21 cellular contexts compared by ENCODE assay signal in genomic region chr13:113539176-113539575, GRCh38. TPM values are rescaled to one million over a fixed set of nuclear protein-coding genes. Genes with fewer than 3 reads are reported as not detected.
DNase-seq lines count a peak whose midpoint lies in the region; ATAC-seq and TF ChIP-seq lines count a peak whose summit lies in the region.
"Had no signal": no experiment of that assay in that cellular context is flagged by ENCODE, and none has a peak within 500 bp of the region (broad histone marks: within the 10 kb centered on the region; RNA-seq: fewer than 3 reads in every experiment).

No MANE protein-coding gene starts in this region.

- intact Hi-C loops in sciatic nerve (cut with DNase I), result no loop called here

- H3T11ph ChIP-seq in H9 (ENCODE audit: low read length), result no peak overlapping the region

- no peak overlapping the region for H3K4me3 Mint-ChIP-seq in H9
- H3K4me3 Mint-ChIP-seq: CD4-positive, CD25-positive, alpha-beta regulatory T cell had no signal

- H3K79me2 ChIP-seq in H9 (ENCODE audit: insufficient read depth, low read length), result 0 out of 2 replicates have a peak, but pooled peaks cover 1% of the 10 kb centered on the region

- H3K36me3 ChIP-seq in BE2C, result peaks cover 4% of the 10 kb centered on the region

- no peak overlapping the region for H3K27ac ChIP-seq in H9 (ENCODE audit: insufficient read length, low read depth, low read length)
- H3K27ac ChIP-seq: HL-60 had no signal

- no peak overlapping the region for H4K8ac ChIP-seq in H9 (replicated peaks; ENCODE audit: insufficient read length, low read depth, low read length)

- no peaks in the 10 kb centered on the region for H3K9me3 Mint-ChIP-seq in H9

- H2AK5ac ChIP-seq in H9 (ENCODE audit: insufficient read length, low read length), result no peak overlapping the region

- no peak overlapping the region for H2BK15ac ChIP-seq in H9 (ENCODE audit: low read depth, low read length)

- H3K4me1 ChIP-seq in BE2C, result peaks cover 23% of the 10 kb centered on the region
- no peaks in the 10 kb centered on the region for H3K4me1 ChIP-seq in H9 (ENCODE audit: insufficient read depth, low read length)

- peaks cover 4 to 10% of the 10 kb centered on the region in 2 experiments; a peak in 3 of 4 replicates for H3K4me1 Mint-ChIP-seq in H9

- H2BK120ac ChIP-seq in H9 (ENCODE audit: low read depth, low read length, poor library complexity, severe bottlenecking), result no peak overlapping the region

- H4K91ac ChIP-seq in H9 (ENCODE audit: insufficient read length, low read depth, low read length), result no peak overlapping the region

- no peak overlapping the region for H4K5ac ChIP-seq in H9 (ENCODE audit: insufficient read length, low read depth, low read length)

- H3K9me3 ChIP-seq in BE2C (no peaks in the 10 kb centered on the region; the same call in 1 of the 2 replicates), H9 (ENCODE audit: control insufficient read depth, low read depth, low read length) (no peaks in the 10 kb centered on the region)
- H3K9me3 ChIP-seq: MG63 had no signal

- no peak overlapping the region for H3K9ac ChIP-seq in H9 (ENCODE audit: extremely low read depth, insufficient read length, low read length)

- no peaks in the 10 kb centered on the region for H3K79me1 ChIP-seq in H9 (ENCODE audit: insufficient read depth, low read depth, low read length, poor library complexity, severe bottlenecking)

- no peaks in the 10 kb centered on the region for H3K23me2 ChIP-seq in H9 (ENCODE audit: insufficient read length, low read depth, low read length, poor library complexity, severe bottlenecking)

- no peak for TF ChIP-seq CTCF in BE2C (IDR thresholded peaks at IDR 0.05; ENCODE audit: low read depth, low read length)
- no peak for TF ChIP-seq CTCF in H9 (conservative IDR thresholded peaks at IDR 0.05)

- no peak overlapping the region for H2BK12ac ChIP-seq in H9 (ENCODE audit: insufficient read length, low read depth, low read length)

- no peak for ATAC-seq in sciatic nerve
- no peak for ATAC-seq in GM21825 (IDR thresholded peaks at IDR 0.05; ENCODE audit: unreplicated experiment)
- ATAC-seq: HepG2, K562 had no signal

- WGBS in H9 (ENCODE audit: extremely low coverage, insufficient read length, low lambda C conversion rate), result no CpG with 5 or more reads among the region's 18 CpGs

- peaks cover 7 to 20% (median 13%) of the 10 kb centered on the region in 3 experiments; a peak in 6 of 7 replicates for H3K36me3 Mint-ChIP-seq in H9 (ENCODE audit: insufficient read depth in 1 of 3, low read depth in 3 of 3)

- no peak overlapping the region for H3K56ac ChIP-seq in H9 (ENCODE audit: insufficient read length, low read depth, low read length)

- H3K27me3 ChIP-seq in BE2C (no peaks in the 10 kb centered on the region), H9 (ENCODE audit: insufficient read depth, low read length) (no peaks in the 10 kb centered on the region)
- H3K27me3 ChIP-seq: MG63 had no signal

- H2AFZ ChIP-seq in H9 (ENCODE audit: low read length), result no peak overlapping the region

- no peak overlapping the region for H3K14ac ChIP-seq in H9 (ENCODE audit: insufficient read depth, low read length)

- no peak overlapping the region for H3K23ac ChIP-seq in H9 (ENCODE audit: insufficient read length, low read depth, low read length)

- H3K4ac ChIP-seq in H9 (ENCODE audit: low read depth, low read length), result no peak overlapping the region

- DNase-seq in BE2C (no peak), H9 (peak; percentile 10), islet precursor cell (peak; percentile 27), sciatic nerve (ENCODE audit: low spot score) (peak; percentile 38), inferior parietal cortex (ENCODE audit: extremely low spot score) (no peak)
- DNase-seq in stimulated activated CD4-positive, alpha-beta T cell treated with anti-CD3 and anti-CD28 coated beads, Interleukin-4, amount 100 ng/mL, for 4 hours, result no peak
- DNase-seq: CD4-positive, CD25-positive, alpha-beta regulatory T cell; EL; GF-D8; MG63; NCI-H1048; NCI-H1436; NCI-H1930; NCI-H524; NCI-H82; Right ventricle myocardium superior; SW 1271 had no signal

- no peak overlapping the region for H3K18ac ChIP-seq in H9 (ENCODE audit: insufficient read length, low read depth, low read length)

- H3K4me3 ChIP-seq in BE2C (ENCODE audit: low read depth, low read length), result peak overlapping the region; percentile 9; the same call in 1 of the 2 replicates
- H3K4me3 ChIP-seq: K562, MG63 had no signal

- H3K4me2 ChIP-seq in H9 (ENCODE audit: insufficient read depth, insufficient read length, low read length), result no peak overlapping the region

- no peaks in the 10 kb centered on the region for H3K27me3 Mint-ChIP-seq in H9 (ENCODE audit: low read depth)
- H3K27me3 Mint-ChIP-seq: CD4-positive, CD25-positive, alpha-beta regulatory T cell had no signal

- peak overlapping the region in 1 of 3 experiments; percentile 50; a peak in 2 of 7 replicates for H3K27ac Mint-ChIP-seq in H9

- H4K20me1 ChIP-seq in H9 (ENCODE audit: control insufficient read depth, insufficient read depth, insufficient read length), result peaks cover 2% of the 10 kb centered on the region

- H2BK20ac ChIP-seq in H9 (ENCODE audit: low read depth, low read length, poor library complexity, severe bottlenecking), result no peak overlapping the region

- H2BK5ac ChIP-seq in H9 (ENCODE audit: insufficient read length, low read length), result no peak overlapping the region

RNA-seq across cellular contexts. Expression of gene TFDP1, which starts 45.4 kb away (rescaled TPM):
- polyA plus RNA-seq in BE2C (2012; ENCODE audit: insufficient read depth, insufficient read length, low read depth), result 80.3 TPM
- total RNA-seq in H9 (2021), result 109 and 111 TPM in 2 replicates
- 36.1 TPM for total RNA-seq in sciatic nerve

RNA-seq across cellular contexts. Expression of gene DCUN1D2, which starts 48.7 kb away (rescaled TPM):
- polyA plus RNA-seq in BE2C (2012; ENCODE audit: insufficient read depth, insufficient read length, low read depth), result 31.7 TPM
- total RNA-seq in H9 (2021) (36.8 and 44.0 TPM in 2 replicates), sciatic nerve (28.3 TPM)

Comparison
In these comparisons a context has a peak if more than half of its experiments do, and no peak if none do; other contexts are left out.
1. DNase-seq: peak in H9 (single experiment), islet precursor cell (single experiment) and sciatic nerve (single experiment); none in BE2C (single experiment), stimulated activated CD4-positive, alpha-beta T cell treated with anti-CD3 and anti-CD28 coated beads, Interleukin-4, amount 100 ng/mL, for 4 hours (0 of 2) and inferior parietal cortex (single experiment).